ENCODE assay signal across 1 cellular context in genomic region chr3:171453175-171453868, GRCh38.
TF ChIP-seq lines count a peak whose summit lies in the region.

No MANE protein-coding gene starts in this region.

TF ChIP-seq in K562, 482 proteins besides CTCF, POLR2A, EP300 and RAD21 (continued from another document):
- TF ChIP-seq THAP12 (CRISPR knock-in tag; IDR thresholded peaks at IDR 0.05) (no peak), KLF16 (IDR thresholded peaks at IDR 0.05) (0 out of 2 replicates have a peak, but pooled peaks have one; percentile 31), RCOR1 (IDR thresholded peaks at IDR 0.05; ENCODE audit: borderline replicate concordance in 1 of 2, low read depth in 2 of 2, low read length in 2 of 2) (peak in 1 of 2 experiments; percentile 26; a peak in 1 of 4 replicates), CBFA2T3 (IDR thresholded peaks at IDR 0.05) (no peak), DPF2 (IDR thresholded peaks at IDR 0.05) (0 out of 2 replicates have a peak, but pooled peaks have one; percentile 18), BCOR (IDR thresholded peaks at IDR 0.05) (peak; percentile 32; the same call in 1 of the 2 replicates)
- TF ChIP-seq, protein P1, sequence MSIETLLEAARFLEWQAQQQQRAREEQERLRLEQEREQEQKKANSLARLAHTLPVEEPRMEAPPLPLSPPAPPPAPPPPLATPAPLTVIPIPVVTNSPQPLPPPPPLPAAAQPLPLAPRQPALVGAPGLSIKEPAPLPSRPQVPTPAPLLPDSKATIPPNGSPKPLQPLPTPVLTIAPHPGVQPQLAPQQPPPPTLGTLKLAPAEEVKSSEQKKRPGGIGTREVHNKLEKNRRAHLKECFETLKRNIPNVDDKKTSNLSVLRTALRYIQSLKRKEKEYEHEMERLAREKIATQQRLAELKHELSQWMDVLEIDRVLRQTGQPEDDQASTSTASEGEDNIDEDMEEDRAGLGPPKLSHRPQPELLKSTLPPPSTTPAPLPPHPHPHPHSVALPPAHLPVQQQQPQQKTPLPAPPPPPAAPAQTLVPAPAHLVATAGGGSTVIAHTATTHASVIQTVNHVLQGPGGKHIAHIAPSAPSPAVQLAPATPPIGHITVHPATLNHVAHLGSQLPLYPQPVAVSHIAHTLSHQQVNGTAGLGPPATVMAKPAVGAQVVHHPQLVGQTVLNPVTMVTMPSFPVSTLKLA (conservative IDR thresholded peaks at IDR 0.05), result 0 out of 4 replicates have a peak, but pooled peaks have one; percentile 10 to 22
